8 cellular contexts compared by ENCODE assay signal in the genomic region with DNA sequence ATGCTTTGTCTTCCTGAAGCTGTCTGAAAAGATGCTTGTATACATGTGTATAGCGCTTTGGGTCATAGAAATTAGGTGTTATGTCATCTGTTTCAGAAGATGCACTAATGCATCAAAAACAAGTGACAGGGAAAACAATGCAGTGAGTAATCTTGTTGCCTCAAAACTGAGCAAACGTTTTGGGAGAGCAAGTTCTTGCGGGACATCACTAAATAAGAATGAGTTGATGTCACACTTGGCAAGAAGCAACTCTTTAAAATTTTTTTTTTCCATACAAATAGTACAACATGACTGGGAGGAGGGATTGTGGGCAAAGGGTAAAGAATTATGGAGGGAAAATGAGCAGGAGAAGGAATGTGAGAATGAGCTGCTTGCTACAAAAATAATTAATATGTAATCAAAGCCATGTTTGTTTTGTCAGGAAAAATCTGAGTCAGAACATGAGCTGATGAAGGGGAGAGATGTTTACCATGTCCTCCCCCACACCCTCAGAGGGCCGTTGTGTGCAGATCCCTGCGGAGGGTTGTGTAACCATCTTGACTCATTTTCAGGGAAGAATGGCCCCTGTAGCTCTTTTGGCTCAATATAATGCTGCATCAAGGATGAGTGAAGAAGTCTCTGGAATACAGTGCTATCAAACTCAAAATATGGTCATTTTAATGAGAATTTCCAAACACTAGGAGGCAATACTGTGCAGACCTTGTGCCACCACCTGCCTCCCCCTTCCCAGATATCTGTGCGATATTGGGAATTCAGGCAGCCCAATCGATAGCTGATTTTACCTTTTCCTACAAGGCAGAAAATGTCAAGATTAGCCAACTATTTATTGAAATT. TPM values are rescaled to one million over a fixed set of nuclear protein-coding genes. Genes with fewer than 3 reads are reported as not detected.
DNase-seq lines count a peak whose midpoint lies in the region; ATAC-seq, FAIRE-seq and TF ChIP-seq lines count a peak whose summit lies in the region.

No MANE protein-coding gene starts in this region.

- TF ChIP-seq POLR2A in GM12878 (IDR thresholded peaks at IDR 0.05; ENCODE audit: low read depth, low read length) (no peak), HepG2 (IDR thresholded peaks at IDR 0.05; ENCODE audit: insufficient read depth in 1 of 2, low read depth in 2 of 2, low read length in 2 of 2) (no peak), uterus (IDR thresholded peaks at IDR 0.05) (peak in 1 of 2 donors; percentile 9)

- H3K9me3 Mint-ChIP-seq in T-helper 2 cell treated with Interferon-gamma antibody and Interleukin-4, amounts not matched to agents 5 μg/mL and 100 μg/mL, for 36 hours: peaks cover 8% of the 10 kb centered on the region

- H3K4me3 ChIP-seq in GM12878 (no peak overlapping the region), HepG2 (replicated peaks in 1 of 3; ENCODE audit: insufficient read depth in 1 of 3, low read depth in 2 of 3, low read length in 3 of 3) (no peak overlapping the region), uterus (no peak overlapping the region)

- intact Hi-C loops in GM12878 (cut with micrococcal nuclease; ENCODE audit: unreplicated experiment): no loop called here
- intact Hi-C loops in HepG2 (cut with micrococcal nuclease; ENCODE audit: unreplicated experiment): loop anchor here (2.0 kb wide), 1 partner anchor 51 kb away; no protein-coding TSS in a partner anchor
- intact Hi-C loops in uterus (cut with DNase I; ENCODE audit: low total_unique reads): no loop called here

- H3K27me3 ChIP-seq in GM12878 (replicated peaks in 1 of 2; ENCODE audit: control insufficient read depth in 2 of 2, insufficient read depth in 2 of 2, low read length in 1 of 2): no peaks in the 10 kb centered on the region
- H3K27me3 ChIP-seq in HepG2 (ENCODE audit: control insufficient read depth in 1 of 2, insufficient read depth in 2 of 2, low read length in 2 of 2): no peaks in the 10 kb centered on the region
- no peaks in the 10 kb centered on the region for H3K27me3 ChIP-seq in uterus

- H2AFZ ChIP-seq in GM12878 (ENCODE audit: control insufficient read depth, low read depth, low read length) (no peak overlapping the region), HepG2 (ENCODE audit: low read length) (no peak overlapping the region)

- DNase-seq in T-helper 2 cell treated with Interferon-gamma antibody and Interleukin-4, amounts not matched to agents 5 μg/mL and 100 μg/mL, for 36 hours (ENCODE audit: low spot score): no peak
- DNase-seq in T-helper 2 cell: no peak
- no peak for DNase-seq in GM12878 (ENCODE audit: low read depth, low spot score)
- peak; percentile 89 for DNase-seq in HepG2 (ENCODE audit: low spot score)
- peak; percentile 83 to 97 for DNase-seq in uterus
- DNase-seq in NCI-H524 (lab: John Stamatoyannopoulos, UW): no peak
- DNase-seq in GF-D8 (lab: John Stamatoyannopoulos, UW): no peak
- no peak for DNase-seq in stimulated activated CD4-positive, alpha-beta T cell treated with anti-CD3 and anti-CD28 coated beads, Interleukin-2, amount 100 ng/mL, for 24 hours

- no peak for ATAC-seq in GM12878
- ATAC-seq in HepG2: peak; percentile 84

- TF ChIP-seq EP300 in GM12878 (IDR thresholded peaks at IDR 0.05; ENCODE audit: borderline replicate concordance in 1 of 2, control insufficient read depth in 1 of 2, low read depth in 2 of 2, low read length in 2 of 2) (no peak), HepG2 (IDR thresholded peaks at IDR 0.05; ENCODE audit: low read depth in 2 of 2, low read length in 2 of 2) (peak in 1 of 2 experiments; percentile 89; a peak in 2 of 4 replicates), HepG2 (CRISPR knock-in tag; IDR thresholded peaks at IDR 0.05; ENCODE audit: borderline replicate concordance) (peak; percentile 82; the same call in 1 of the 2 replicates)

- H3K36me3 ChIP-seq in GM12878 (ENCODE audit: control insufficient read depth in 2 of 2, insufficient read depth in 2 of 2, low read length in 1 of 2) (peaks cover 0 to 3% of the 10 kb centered on the region in 2 experiments; a peak in 1 of 4 replicates), HepG2 (replicated peaks in 1 of 2; ENCODE audit: control insufficient read depth in 1 of 2, insufficient read depth in 2 of 2, low read length in 2 of 2) (no peaks in the 10 kb centered on the region), uterus (no peaks in the 10 kb centered on the region)

- POLR2A ChIA-PET in GM12878 (lab: Charles Lee) (no interaction called here), HepG2 (lab: Yijun Ruan, JAX) (interaction anchor here (0.7 to 1.9 kb wide), 16 partner anchors 8 to 321 kb away, joined by 3 to 28 read pairs (median 4); partner anchors contain the start of gene DUSP16)

- CTCF ChIA-PET in GM12878 (lab: Yijun Ruan, JAX): interaction anchor here (0.9 to 4.4 kb wide), 14 partner anchors 9 to 339 kb away, joined by 3 to 24 read pairs (median 4); no protein-coding TSS in a partner anchor
- CTCF ChIA-PET in HepG2 (lab: Yijun Ruan, JAX; ENCODE audit: low intra/inter-chr PET ratio, low total read pairs): no interaction called here

- peaks cover 19% of the 10 kb centered on the region for H3K36me3 Mint-ChIP-seq in T-helper 2 cell treated with Interferon-gamma antibody and Interleukin-4, amounts not matched to agents 5 μg/mL and 100 μg/mL, for 36 hours (ENCODE audit: low read depth)

- SMC1A ChIA-PET in GM12878 (lab: Charles Lee; ENCODE audit: uncharacterized antibody, unreplicated experiment): interaction anchor here (0.6 to 4.0 kb wide), 15 partner anchors 12 to 395 kb away, joined by 3 to 24 read pairs (median 3); partner anchors contain the start of gene GPR19

- peaks cover 25% of the 10 kb centered on the region for H3K4me1 Mint-ChIP-seq in T-helper 2 cell treated with Interferon-gamma antibody and Interleukin-4, amounts not matched to agents 5 μg/mL and 100 μg/mL, for 36 hours (ENCODE audit: low read depth)

- H3K79me2 ChIP-seq in GM12878 (ENCODE audit: control insufficient read depth, insufficient read depth, low read length) (no peaks in the 10 kb centered on the region), HepG2 (ENCODE audit: insufficient read depth, low read length) (peaks cover 3% of the 10 kb centered on the region)

- BruUV-seq in GM12878 (replicated peaks; lab: Mats Ljungman, UMichigan): no TSS peak
- BruUV-seq in HepG2 (replicated peaks; lab: Mats Ljungman, UMichigan): TSS peak; percentile 82

- no peaks in the 10 kb centered on the region; the same call in 2 of the 3 replicates for H3K9me3 ChIP-seq in GM12878 (replicated peaks; ENCODE audit: control insufficient read depth, insufficient read depth, low read length)
- H3K9me3 ChIP-seq in HepG2 (ENCODE audit: low read length): no peaks in the 10 kb centered on the region
- no peaks in the 10 kb centered on the region for H3K9me3 ChIP-seq in uterus

- H3K27ac ChIP-seq in GM12878 (ENCODE audit: control insufficient read depth, insufficient read depth) (no peak overlapping the region), HepG2 (ENCODE audit: extremely low read length, insufficient read depth, low read length) (peak overlapping the region; percentile 19), uterus (peak overlapping the region; percentile 92 to 98)

- 77% methylated on average over 7 of the region's 7 CpGs for WGBS in GM12878 (ENCODE audit: insufficient coverage, insufficient replicate concordance, low lambda C conversion rate, missing lambda C conversion rate)
- 46% methylated on average over 7 of the region's 7 CpGs for WGBS in HepG2 (ENCODE audit: low lambda C conversion rate)

- FAIRE-seq in GM12878 (lab: Jason Lieb, UNC) (no peak), HepG2 (lab: Jason Lieb, UNC) (peak; percentile 84)

- peak overlapping the region; percentile 20 for H3K27ac Mint-ChIP-seq in T-helper 2 cell treated with Interferon-gamma antibody and Interleukin-4, amounts not matched to agents 5 μg/mL and 100 μg/mL, for 36 hours

- H3K27me3 Mint-ChIP-seq in T-helper 2 cell treated with Interferon-gamma antibody and Interleukin-4, amounts not matched to agents 5 μg/mL and 100 μg/mL, for 36 hours (ENCODE audit: low read depth): no peaks in the 10 kb centered on the region

- RAD21 ChIA-PET in GM12878 (lab: Charles Lee; ENCODE audit: unreplicated experiment): interaction anchor here (1.4 to 2.5 kb wide), 5 partner anchors 14 to 339 kb away, joined by 3 to 11 read pairs (median 7); partner anchors contain the start of gene DUSP16

- no peak overlapping the region for H3K4me2 ChIP-seq in GM12878 (ENCODE audit: control insufficient read depth, insufficient read depth)
- H3K4me2 ChIP-seq in HepG2 (ENCODE audit: low read depth, low read length): peak overlapping the region; percentile 38; the same call in 1 of the 2 replicates

- H4K20me1 ChIP-seq in GM12878 (ENCODE audit: control insufficient read depth, insufficient read depth) (no peaks in the 10 kb centered on the region), HepG2 (ENCODE audit: insufficient read depth, low read length) (no peaks in the 10 kb centered on the region)

- no peak overlapping the region for H3K9ac ChIP-seq in GM12878 (ENCODE audit: control insufficient read depth, insufficient read depth, low read length)
- no peak overlapping the region; the same call in 1 of the 2 replicates for H3K9ac ChIP-seq in HepG2 (ENCODE audit: insufficient read depth, low read depth, low read length)

- TF ChIP-seq CTCF in GM12878 (IDR thresholded peaks at IDR 0.05 in 2 of 3, conservative IDR thresholded peaks at IDR 0.05 in 1 of 3; ENCODE audit: control insufficient read depth in 2 of 3, extremely low read depth in 1 of 3, insufficient read depth in 1 of 3, low read depth in 3 of 3, low read length in 3 of 3) (no peak), HepG2 (CRISPR knock-in tag; IDR thresholded peaks at IDR 0.05) (no peak), uterus (IDR thresholded peaks at IDR 0.05) (peak in 2 of 4 experiments; percentile 10 to 18)

- in situ Hi-C loops in GM12878 (cut with MboI): no loop called here
- in situ Hi-C loops in HepG2 (cut with HindIII; ENCODE audit: extremely low pct_ligation_motif_present, low pct_unique_long_range_greater_than_20kb): no loop called here

- 0 out of 2 replicates have a peak, but pooled peaks have one; percentile 11 for TF ChIP-seq RAD21 in GM12878 (IDR thresholded peaks at IDR 0.05; ENCODE audit: insufficient read depth, low read depth, low read length)
- TF ChIP-seq RAD21 in HepG2 (CRISPR knock-in tag; IDR thresholded peaks at IDR 0.05): no peak

- H3K4me3 Mint-ChIP-seq in T-helper 2 cell treated with Interferon-gamma antibody and Interleukin-4, amounts not matched to agents 5 μg/mL and 100 μg/mL, for 36 hours: no peak overlapping the region

- H3K4me1 ChIP-seq in GM12878 (ENCODE audit: control insufficient read depth, insufficient read depth, low read length) (no peaks in the 10 kb centered on the region), HepG2 (ENCODE audit: insufficient read depth, low read length) (peaks cover 82% of the 10 kb centered on the region), uterus (peaks cover 0 to 11% of the 10 kb centered on the region in 2 donors)

RNA-seq across cellular contexts. Expression of gene BORCS5, which starts 41.4 kb away (rescaled TPM):
- 33.5 and 38.5 TPM in 2 replicates for total RNA-seq in GM12878 (2013; cell fraction: nucleolus; rRNA removed)
- total RNA-seq in GM12878 (2014; rRNA removed) (10.2 and 11.7 TPM in 2 replicates), GM12878 (2014; rRNA removed; fragmentation: Illumina TruSeq; extraction: Trizol) (8.2 and 9.3 TPM in 2 replicates), GM12878 (2021) (23.5 and 25.9 TPM in 2 replicates), HepG2 (2016; rRNA removed; fragmentation: Illumina TruSeq; extraction: Trizol) (3.9 and 8.2 TPM in 2 replicates), uterus (10 to 100 TPM in 3 of 4 donors, under 1 TPM in 1; 0.51 to 87.1 (median 17.9) TPM)
- 7.8 TPM for polyA plus RNA-seq in GM12878 (2011; ENCODE audit: low read depth)
- polyA plus RNA-seq in GM12878 (2011; rRNA removed) (14.0 and 15.1 TPM in 2 replicates), GM12878 (2014; fragmentation: Illumina TruSeq; extraction: Trizol) (16.0 and 17.2 TPM in 2 replicates), GM12878 (2014; fragmentation: Nextera tagmentation; extraction: Ambion mirVana) (1 to 10 TPM; 1.4 to 1.7 TPM), GM12878 (2014; rRNA removed) (20.9 and 23.0 TPM in 2 replicates), GM12878 (2016; fragmentation: Nextera tagmentation; extraction: Ambion mirVana) (10 to 100 TPM; 33.6 to 39.7 TPM), HepG2 (2011; rRNA removed) (3.3 and 4.7 TPM in 2 replicates)
- polyA plus RNA-seq in GM12878 (2011; cell fraction: cytosol; rRNA removed): 27.9 and 34.5 TPM in 2 replicates
- 22.3 and 24.1 TPM in 2 replicates for polyA plus RNA-seq in GM12878 (2011; cell fraction: nucleus; rRNA removed)
- polyA plus RNA-seq in GM12878 (2012): 10.0 and 13.8 TPM in 2 replicates
- 23.4 and 26.7 TPM in 2 replicates for polyA minus RNA-seq in GM12878 (2011; rRNA and poly(A)+ RNA removed)
- 13.6 and 19.5 TPM in 2 replicates for polyA minus RNA-seq in GM12878 (2011; cell fraction: cytosol; rRNA and poly(A)+ RNA removed)
- polyA minus RNA-seq in GM12878 (2011; cell fraction: nucleus; rRNA and poly(A)+ RNA removed): 15.5 and 29.0 TPM in 2 replicates
- 3.0 and 3.6 TPM in 2 replicates for total RNA-seq in HepG2 (2016; cell fraction: cytosol; rRNA removed; fragmentation: Illumina TruSeq; extraction: Trizol; ENCODE audit: low read depth)
- 7.3 and 9.1 TPM in 2 replicates for total RNA-seq in HepG2 (2016; cell fraction: insoluble cytoplasmic fraction; rRNA removed; fragmentation: Illumina TruSeq; extraction: Trizol)
- total RNA-seq in HepG2 (2016; cell fraction: membrane; rRNA removed; fragmentation: Illumina TruSeq; extraction: Trizol): 3.7 and 4.9 TPM in 2 replicates
- 4.0 and 6.6 TPM in 2 replicates for total RNA-seq in HepG2 (2016; cell fraction: nucleus; rRNA removed; fragmentation: Illumina TruSeq; extraction: Trizol)
- 3.9 and 5.2 TPM in 2 replicates for polyA plus RNA-seq in HepG2 (2011; cell fraction: cytosol; rRNA removed)
- 6.4 and 8.1 TPM in 2 replicates for polyA plus RNA-seq in HepG2 (2011; cell fraction: nucleus; rRNA removed)
- 3.6 and 5.8 TPM in 2 replicates for polyA plus RNA-seq in HepG2 (2012)
- 3.0 and 4.3 TPM in 2 replicates for polyA plus RNA-seq in HepG2 (2016; cell fraction: cytosol; fragmentation: Illumina TruSeq; extraction: Trizol; ENCODE audit: low read depth)
- 8.0 and 9.3 TPM in 2 replicates for polyA plus RNA-seq in HepG2 (2016; cell fraction: insoluble cytoplasmic fraction; fragmentation: Illumina TruSeq; extraction: Trizol; ENCODE audit: low read depth)
- polyA plus RNA-seq in HepG2 (2016; cell fraction: membrane; fragmentation: Illumina TruSeq; extraction: Trizol; ENCODE audit: low read depth): 5.1 and 6.0 TPM in 2 replicates
- polyA plus RNA-seq in HepG2 (2016; cell fraction: nucleus; fragmentation: Illumina TruSeq; extraction: Trizol; ENCODE audit: insufficient read depth, low read depth): 3.9 and 7.7 TPM in 2 replicates
- 5.6 and 7.5 TPM in 2 replicates for polyA minus RNA-seq in HepG2 (2011; rRNA and poly(A)+ RNA removed; ENCODE audit: low replicate concordance)
- 3.8 and 3.9 TPM in 2 replicates for polyA minus RNA-seq in HepG2 (2011; cell fraction: cytosol; rRNA and poly(A)+ RNA removed)
- 12.2 and 13.7 TPM in 2 replicates for polyA minus RNA-seq in HepG2 (2011; cell fraction: nucleus; rRNA and poly(A)+ RNA removed)

RNA-seq across cellular contexts. Expression of gene MANSC1, which starts 48.2 kb away (rescaled TPM):
- not detected in 2 replicates for total RNA-seq in GM12878 (2013; cell fraction: nucleolus; rRNA removed)
- total RNA-seq in GM12878 (2014; rRNA removed) (0.17 TPM in 1 of 2 replicates, not detected in the other), GM12878 (2014; rRNA removed; fragmentation: Illumina TruSeq; extraction: Trizol) (0.09 and 0.18 TPM in 2 replicates), GM12878 (2021) (0.19 and 0.23 TPM in 2 replicates), HepG2 (2016; rRNA removed; fragmentation: Illumina TruSeq; extraction: Trizol) (4.2 and 4.4 TPM in 2 replicates), uterus (10 to 100 TPM in 2 of 4 donors, 1 to 10 TPM in 2; 5.1 to 34.4 (median 16.9) TPM)
- polyA plus RNA-seq in GM12878 (2011; ENCODE audit: low read depth): not detected
- polyA plus RNA-seq in GM12878 (2011; rRNA removed) (0.03 TPM in 1 of 2 replicates, not detected in the other), GM12878 (2014; fragmentation: Illumina TruSeq; extraction: Trizol) (0.15 and 0.19 TPM in 2 replicates), GM12878 (2014; fragmentation: Nextera tagmentation; extraction: Ambion mirVana) (under 1 TPM; 0.02 to 0.06 TPM), GM12878 (2014; rRNA removed) (0.08 and 0.13 TPM in 2 replicates), GM12878 (2016; fragmentation: Nextera tagmentation; extraction: Ambion mirVana) (under 1 TPM in 1 of 2 experiments, not detected in 1; 0.04 TPM), HepG2 (2011; rRNA removed) (1.9 TPM in 2 replicates)
- polyA plus RNA-seq in GM12878 (2011; cell fraction: cytosol; rRNA removed): not detected in 2 replicates
- polyA plus RNA-seq in GM12878 (2011; cell fraction: nucleus; rRNA removed): not detected in 2 replicates
- 0.17 TPM in 1 of 2 replicates, not detected in the other for polyA plus RNA-seq in GM12878 (2012)
- polyA minus RNA-seq in GM12878 (2011; rRNA and poly(A)+ RNA removed): not detected in 2 replicates
- polyA minus RNA-seq in GM12878 (2011; cell fraction: cytosol; rRNA and poly(A)+ RNA removed): not detected in 2 replicates
- polyA minus RNA-seq in GM12878 (2011; cell fraction: nucleus; rRNA and poly(A)+ RNA removed): not detected in 2 replicates
- total RNA-seq in HepG2 (2016; cell fraction: cytosol; rRNA removed; fragmentation: Illumina TruSeq; extraction: Trizol; ENCODE audit: low read depth): 0.91 and 1.4 TPM in 2 replicates
- 3.6 and 4.5 TPM in 2 replicates for total RNA-seq in HepG2 (2016; cell fraction: insoluble cytoplasmic fraction; rRNA removed; fragmentation: Illumina TruSeq; extraction: Trizol)
- total RNA-seq in HepG2 (2016; cell fraction: membrane; rRNA removed; fragmentation: Illumina TruSeq; extraction: Trizol): 4.4 and 4.9 TPM in 2 replicates
- total RNA-seq in HepG2 (2016; cell fraction: nucleus; rRNA removed; fragmentation: Illumina TruSeq; extraction: Trizol): 3.2 TPM in 2 replicates
- polyA plus RNA-seq in HepG2 (2011; cell fraction: cytosol; rRNA removed): 1.7 and 1.8 TPM in 2 replicates
- 0.40 and 0.69 TPM in 2 replicates for polyA plus RNA-seq in HepG2 (2011; cell fraction: nucleus; rRNA removed)
- 7.8 and 9.6 TPM in 2 replicates for polyA plus RNA-seq in HepG2 (2012)
- 3.7 and 5.4 TPM in 2 replicates for polyA plus RNA-seq in HepG2 (2016; cell fraction: cytosol; fragmentation: Illumina TruSeq; extraction: Trizol; ENCODE audit: low read depth)
- 6.7 and 7.4 TPM in 2 replicates for polyA plus RNA-seq in HepG2 (2016; cell fraction: insoluble cytoplasmic fraction; fragmentation: Illumina TruSeq; extraction: Trizol; ENCODE audit: low read depth)
- 8.2 and 9.1 TPM in 2 replicates for polyA plus RNA-seq in HepG2 (2016; cell fraction: membrane; fragmentation: Illumina TruSeq; extraction: Trizol; ENCODE audit: low read depth)
- 9.8 and 10.0 TPM in 2 replicates for polyA plus RNA-seq in HepG2 (2016; cell fraction: nucleus; fragmentation: Illumina TruSeq; extraction: Trizol; ENCODE audit: insufficient read depth, low read depth)
- 0.76 and 1.3 TPM in 2 replicates for polyA minus RNA-seq in HepG2 (2011; rRNA and poly(A)+ RNA removed; ENCODE audit: low replicate concordance)
- polyA minus RNA-seq in HepG2 (2011; cell fraction: cytosol; rRNA and poly(A)+ RNA removed): 1.5 and 2.0 TPM in 2 replicates
- polyA minus RNA-seq in HepG2 (2011; cell fraction: nucleus; rRNA and poly(A)+ RNA removed): 0.26 and 0.62 TPM in 2 replicates

Comparison
In these comparisons a context has a peak if more than half of its experiments do, and no peak if none do; other contexts are left out.
1. DNase-seq: peak in HepG2 (single experiment) and uterus (2 of 2); none in T-helper 2 cell treated with Interferon-gamma antibody and Interleukin-4, amounts not matched to agents 5 μg/mL and 100 μg/mL, for 36 hours (single experiment), T-helper 2 cell (0 of 5), GM12878 (single experiment), NCI-H524 (0 of 2), GF-D8 (single experiment) and stimulated activated CD4-positive, alpha-beta T cell treated with anti-CD3 and anti-CD28 coated beads, Interleukin-2, amount 100 ng/mL, for 24 hours (0 of 2).